ENCODE assay signal across 23 cellular contexts in genomic region chr15:99978426-99978825, GRCh38.
"Had no signal": no experiment of that assay in that cellular context is flagged by ENCODE, and none has a peak within 500 bp of the region (broad histone marks: within the 10 kb centered on the region; RNA-seq: fewer than 3 reads in every experiment).

No MANE protein-coding gene starts in this region.

- ATAC-seq: gastrocnemius medialis; heart right ventricle; left cardiac atrium; left ventricle myocardium superior; naive thymus-derived CD4-positive, alpha-beta T cell; sciatic nerve; stimulated activated naive B cell treated with anti-CD40 and anti-IgM and Interleukin-4, amounts not matched to agents 10 μg/mL and 1 μg/mL and 100 μg/mL, for 72 hours; stimulated activated naive CD8-positive, alpha-beta T cell treated with anti-CD3 and anti-CD28 coated beads, Interleukin-15, amount 100 ng/mL, for 72 hours; upper lobe of right lung had no signal

- H3K27ac Mint-ChIP-seq: immature natural killer cell; naive thymus-derived CD4-positive, alpha-beta T cell; nephron progenitor cell; stimulated activated naive B cell treated with anti-CD40 and anti-IgM and Interleukin-4, amounts not matched to agents 10 μg/mL and 1 μg/mL and 100 μg/mL, for 72 hours; stimulated activated naive CD8-positive, alpha-beta T cell treated with anti-CD3 and anti-CD28 coated beads, Interleukin-15, amount 100 ng/mL, for 72 hours had no signal

- H3K27ac ChIP-seq: dorsolateral prefrontal cortex, epithelial cell of prostate, esophagus muscularis mucosa, gastrocnemius medialis, heart right ventricle, testis, tibial nerve, upper lobe of right lung, vagina had no signal

- H3K4me3 Mint-ChIP-seq: immature natural killer cell; naive thymus-derived CD4-positive, alpha-beta T cell; nephron progenitor cell; stimulated activated naive B cell treated with anti-CD40 and anti-IgM and Interleukin-4, amounts not matched to agents 10 μg/mL and 1 μg/mL and 100 μg/mL, for 72 hours; stimulated activated naive CD8-positive, alpha-beta T cell treated with anti-CD3 and anti-CD28 coated beads, Interleukin-15, amount 100 ng/mL, for 72 hours had no signal

- H3K4me1 ChIP-seq: upper lobe of right lung, vagina had no signal

- H3K4me3 ChIP-seq: dorsolateral prefrontal cortex, esophagus muscularis mucosa, gastrocnemius medialis, heart right ventricle, testis, tibial nerve, upper lobe of right lung, vagina had no signal

- H3K36me3 ChIP-seq: heart right ventricle, upper lobe of right lung, vagina had no signal

- H3K9me3 Mint-ChIP-seq: immature natural killer cell; naive thymus-derived CD4-positive, alpha-beta T cell; nephron progenitor cell; stimulated activated naive B cell treated with anti-CD40 and anti-IgM and Interleukin-4, amounts not matched to agents 10 μg/mL and 1 μg/mL and 100 μg/mL, for 72 hours; stimulated activated naive CD8-positive, alpha-beta T cell treated with anti-CD3 and anti-CD28 coated beads, Interleukin-15, amount 100 ng/mL, for 72 hours had no signal

- H3K27me3 Mint-ChIP-seq: naive thymus-derived CD4-positive, alpha-beta T cell had no signal

- H3K4me1 Mint-ChIP-seq: immature natural killer cell; naive thymus-derived CD4-positive, alpha-beta T cell; stimulated activated naive B cell treated with anti-CD40 and anti-IgM and Interleukin-4, amounts not matched to agents 10 μg/mL and 1 μg/mL and 100 μg/mL, for 72 hours had no signal

- DNase-seq: cortex of kidney; dorsolateral prefrontal cortex; effector CD8-positive, alpha-beta T cell; gastrocnemius medialis; heart right ventricle; hypothalamus; immature natural killer cell; left cardiac atrium; left ventricle myocardium superior; mesendoderm; naive thymus-derived CD4-positive, alpha-beta T cell; nephron progenitor cell; stimulated activated CD4-positive, alpha-beta T cell treated with anti-CD3 and anti-CD28 coated beads, Interleukin-2, amount 100 ng/mL, for 24 hours; stimulated activated CD4-positive, alpha-beta T cell treated with anti-CD3 and anti-CD28 coated beads, Interleukin-4, amount 100 ng/mL, for 4 hours; stimulated activated naive B cell treated with anti-CD40 and anti-IgM and Interleukin-4, amounts not matched to agents 10 μg/mL and 1 μg/mL and 100 μg/mL, for 72 hours; stimulated activated naive CD8-positive, alpha-beta T cell treated with anti-CD3 and anti-CD28 coated beads, Interleukin-15, amount 100 ng/mL, for 72 hours; testis; upper lobe of right lung had no signal

- H3K9me3 ChIP-seq: esophagus muscularis mucosa, gastrocnemius medialis, heart right ventricle, testis, tibial nerve, upper lobe of right lung, vagina had no signal

- H3K36me3 Mint-ChIP-seq: immature natural killer cell; stimulated activated naive B cell treated with anti-CD40 and anti-IgM and Interleukin-4, amounts not matched to agents 10 μg/mL and 1 μg/mL and 100 μg/mL, for 72 hours had no signal

- H3K27me3 ChIP-seq: dorsolateral prefrontal cortex, esophagus muscularis mucosa, gastrocnemius medialis, heart right ventricle, testis, tibial nerve, upper lobe of right lung, vagina had no signal
